ENCODE assay signal across 8 cellular contexts in genomic region chr5:112522891-112523673, GRCh38.
DNase-seq lines count a peak whose midpoint lies in the region; ATAC-seq and TF ChIP-seq lines count a peak whose summit lies in the region.
"Not testable (repeated sequence)": the region's sequence is repeated elsewhere in the genome, so short reads cannot be mapped to it uniquely, and the experiment has no call there.

No MANE protein-coding gene starts in this region.

- H3K36me3 ChIP-seq in SU-DHL-6 (ENCODE audit: low read length), result not testable (repeated sequence)

- intact Hi-C loops in sciatic nerve (cut with DNase I), result not testable (repeated sequence)

- TF ChIP-seq CTCF in GM12864 (IDR thresholded peaks at IDR 0.05; ENCODE audit: low read depth, low read length, missing control alignments); SU-DHL-6 (IDR thresholded peaks at IDR 0.05; ENCODE audit: insufficient read depth, low read length, poor library complexity, severe bottlenecking): not testable (repeated sequence)

- H3K79me2 ChIP-seq in SU-DHL-6 (ENCODE audit: insufficient read depth, low read length), result not testable (repeated sequence)

- H3K27me3 ChIP-seq in SU-DHL-6 (ENCODE audit: low read length), result not testable (repeated sequence)

- ATAC-seq in GM18873 (IDR thresholded peaks at IDR 0.05; ENCODE audit: low FRiP score, unreplicated experiment) (peak; percentile 63), GM19467 (IDR thresholded peaks at IDR 0.05; ENCODE audit: unreplicated experiment) (peak; percentile 19), HG02571 (IDR thresholded peaks at IDR 0.05; ENCODE audit: unreplicated experiment) (peak; percentile 73), HG03039 (IDR thresholded peaks at IDR 0.05; ENCODE audit: unreplicated experiment) (peak; percentile 71), HG03457 (IDR thresholded peaks at IDR 0.05; ENCODE audit: unreplicated experiment) (peak; percentile 65), sciatic nerve (peak; percentile 13)

- H3K9ac ChIP-seq in SU-DHL-6 (ENCODE audit: low read length), result peak overlapping the region; percentile 32; the same call in 1 of the 2 replicates

- H3K9me2 ChIP-seq in SU-DHL-6 (replicated peaks; ENCODE audit: insufficient read depth, low read length), result not testable (repeated sequence)

- peak overlapping the region; percentile 78 for H3K27ac ChIP-seq in SU-DHL-6 (ENCODE audit: low read depth, low read length)

- peak overlapping the region; percentile 47 for H3K4me2 ChIP-seq in SU-DHL-6 (ENCODE audit: low read depth, low read length, poor library complexity, severe bottlenecking)

- H3K4me3 ChIP-seq in GM12864 (ENCODE audit: low read depth, low read length) (peak overlapping the region; percentile 27), SU-DHL-6 (ENCODE audit: insufficient read depth, low read length, poor library complexity, severe bottlenecking) (peak overlapping the region; percentile 44)

- H2AFZ ChIP-seq in SU-DHL-6 (ENCODE audit: low read depth, low read length, severe bottlenecking), result not testable (repeated sequence)

- H3F3A ChIP-seq in SU-DHL-6 (ENCODE audit: insufficient read depth), result not testable (repeated sequence)

- peak; percentile 42 for DNase-seq in GM12864 (ENCODE audit: low read depth)
- not testable (repeated sequence) for DNase-seq in sciatic nerve (ENCODE audit: low spot score)

- not testable (repeated sequence) for H3K9me3 ChIP-seq in SU-DHL-6 (ENCODE audit: insufficient read depth, low read length)

- not testable (repeated sequence) for H4K20me1 ChIP-seq in SU-DHL-6 (ENCODE audit: low read depth, low read length)

Comparison
In these comparisons a context has a peak if more than half of its experiments do, and no peak if none do; other contexts are left out.
1. ATAC-seq: peak in every context shown above with its lines; median percentile 73 in HG02571; 71 in HG03039; 65 in HG03457; 63 in GM18873; 19 in GM19467; 13 in sciatic nerve.